Comparison of ENCODE assay signal across 22 cellular contexts in the genomic region with DNA sequence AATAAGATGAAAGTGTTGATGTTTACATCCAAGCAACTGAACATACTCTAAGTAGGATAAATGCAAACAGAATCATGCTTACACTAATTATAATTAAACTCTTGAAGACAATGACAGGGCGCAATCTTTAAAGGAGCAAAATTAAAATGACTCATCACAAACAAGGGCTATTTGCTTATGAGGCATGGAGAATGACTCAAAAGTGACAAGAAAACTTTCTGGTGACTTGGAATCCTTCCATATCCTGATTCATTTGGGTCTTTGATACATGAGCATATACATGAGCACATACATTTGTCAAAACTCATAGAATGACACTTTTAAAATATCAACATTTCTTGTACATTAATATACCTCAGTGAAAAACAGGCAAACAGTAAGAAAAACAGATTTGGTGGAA.
DNase-seq lines count a peak whose midpoint lies in the region; ATAC-seq and TF ChIP-seq lines count a peak whose summit lies in the region.
"Had no signal": no experiment of that assay in that cellular context is flagged by ENCODE, and none has a peak within 500 bp of the region (broad histone marks: within the 10 kb centered on the region; RNA-seq: fewer than 3 reads in every experiment).

No MANE protein-coding gene starts in this region.

- no peak overlapping the region for H3K4me3 ChIP-seq in HCT116 (replicated peaks in 1 of 2; ENCODE audit: low read depth in 1 of 2, low read length in 2 of 2)
- no peak overlapping the region for H3K4me3 ChIP-seq in fibroblast of lung (replicated peaks in 1 of 4; ENCODE audit: control extremely low read depth in 1 of 4, insufficient read depth in 1 of 4, low read depth in 3 of 4, low read length in 4 of 4)
- H3K4me3 ChIP-seq: upper lobe of right lung had no signal

- H3K27me3 Mint-ChIP-seq in WTC11 (ENCODE audit: low read depth), result no peaks in the 10 kb centered on the region
- H3K27me3 Mint-ChIP-seq: activated CD4-positive, alpha-beta T cell treated with anti-CD3 and anti-CD28 coated beads for 36 hours; activated CD8-positive, alpha-beta memory T cell treated with anti-CD3 and anti-CD28 coated beads, Interleukin-2, amount 10 ng/mL, durations not matched to agents 7 days and 5 days had no signal

- no peaks in the 10 kb centered on the region for H3K36me3 Mint-ChIP-seq in WTC11
- H3K36me3 Mint-ChIP-seq: activated CD8-positive, alpha-beta memory T cell treated with anti-CD3 and anti-CD28 coated beads, Interleukin-2, amount 10 ng/mL, durations not matched to agents 7 days and 5 days had no signal

- CTCF ChIA-PET in HCT116 (lab: Charles Lee), result no interaction called here
- CTCF ChIA-PET in WTC11 (lab: Charles Lee), result no interaction called here

- 0 out of 2 replicates have a peak, but pooled peaks cover 3% of the 10 kb centered on the region for H3K9me3 Mint-ChIP-seq in WTC11

- intact Hi-C loops in HCT116 (cut with micrococcal nuclease), result no loop called here

- in situ Hi-C loops in KBM-7 (cut with MboI; ENCODE audit: low pct_unique_long_range_greater_than_20kb, low sequenced_read_pairs), result no loop called here

- no peak for TF ChIP-seq POLR2A in HCT116 (IDR thresholded peaks at IDR 0.05; ENCODE audit: borderline replicate concordance, extremely low read depth, insufficient read depth, insufficient read length)

- peak overlapping the region; percentile 40 for H3K4me2 ChIP-seq in HCT116 (ENCODE audit: low read length)
- H3K4me2 ChIP-seq in fibroblast of lung (ENCODE audit: extremely low read depth, insufficient read depth, low read length), result no peak overlapping the region
- H3K4me2 ChIP-seq: KMS-11 had no signal

- no peak for TF ChIP-seq RAD21 in HCT116 (IDR thresholded peaks at IDR 0.05; ENCODE audit: low read depth)

- H3K9me3 ChIP-seq in HCT116 (ENCODE audit: control insufficient read depth in 1 of 2, insufficient read depth in 1 of 2, low read depth in 1 of 2, low read length in 2 of 2), result no peaks in the 10 kb centered on the region
- no peaks in the 10 kb centered on the region for H3K9me3 ChIP-seq in fibroblast of lung (ENCODE audit: control insufficient read depth, insufficient read depth, low read depth, low read length)
- H3K9me3 ChIP-seq: neutrophil, upper lobe of right lung had no signal

- H3K36me3 ChIP-seq in HCT116 (ENCODE audit: control insufficient read depth in 1 of 2, insufficient read depth in 2 of 2, low read length in 2 of 2) (no peaks in the 10 kb centered on the region), fibroblast of lung (ENCODE audit: control insufficient read depth, insufficient read depth, low read length) (no peaks in the 10 kb centered on the region)
- H3K36me3 ChIP-seq: neutrophil, upper lobe of right lung had no signal

- H3K27me3 ChIP-seq in HCT116 (ENCODE audit: insufficient read depth, low read length) (no peaks in the 10 kb centered on the region), fibroblast of lung (ENCODE audit: control insufficient read depth, insufficient read depth, low read length) (no peaks in the 10 kb centered on the region)
- H3K27me3 ChIP-seq: neutrophil, upper lobe of right lung had no signal

- H3K79me2 ChIP-seq in HCT116 (ENCODE audit: insufficient read depth, low read length), result no peaks in the 10 kb centered on the region
- H3K79me2 ChIP-seq in fibroblast of lung (ENCODE audit: control insufficient read depth, insufficient read depth, low read length), result no peaks in the 10 kb centered on the region

- RAD21 ChIA-PET in HCT116 (lab: Charles Lee; ENCODE audit: low non-redundant PET in 1 of 2, low total read pairs in 2 of 2, uncharacterized antibody in 2 of 2, unreplicated experiment in 2 of 2), result no interaction called here

- POLR2A ChIA-PET in HCT116 (lab: Charles Lee) (no interaction called here), WTC11 (lab: Charles Lee) (no interaction called here)

- peaks cover 0 to 10% of the 10 kb centered on the region in 2 experiments; a peak in 2 of 4 replicates for H3K4me1 ChIP-seq in HCT116 (ENCODE audit: control insufficient read depth in 1 of 2, insufficient read depth in 2 of 2, low read length in 2 of 2)
- H3K4me1 ChIP-seq in fibroblast of lung (ENCODE audit: control insufficient read depth, extremely low read depth, insufficient read depth, low read length), result no peaks in the 10 kb centered on the region
- H3K4me1 ChIP-seq: upper lobe of right lung had no signal

- H3K27ac Mint-ChIP-seq in WTC11, result no peak overlapping the region
- H3K27ac Mint-ChIP-seq: activated CD4-positive, alpha-beta T cell treated with anti-CD3 and anti-CD28 coated beads for 36 hours; activated CD8-positive, alpha-beta memory T cell treated with anti-CD3 and anti-CD28 coated beads, Interleukin-2, amount 10 ng/mL, durations not matched to agents 7 days and 5 days had no signal

- no peak overlapping the region for H3K27ac ChIP-seq in HCT116 (ENCODE audit: low read depth, low read length)
- no peak overlapping the region for H3K27ac ChIP-seq in fibroblast of lung (ENCODE audit: insufficient read depth, low read length)
- H3K27ac ChIP-seq: KMS-11, neutrophil, upper lobe of right lung had no signal

- no peak overlapping the region for H3K9ac ChIP-seq in HCT116 (ENCODE audit: low read length)
- H3K9ac ChIP-seq in fibroblast of lung (ENCODE audit: insufficient read depth, low read length), result no peak overlapping the region
- H3K9ac ChIP-seq: KMS-11 had no signal

- H4K20me1 ChIP-seq in HCT116 (ENCODE audit: insufficient read depth) (no peaks in the 10 kb centered on the region), fibroblast of lung (ENCODE audit: control insufficient read depth, extremely low read depth, insufficient read depth, low read length) (no peaks in the 10 kb centered on the region)

- DNase-seq in A172 (ENCODE audit: low spot score) (peak; percentile 80), HCT116 (ENCODE audit: low read depth, low spot score) (peak; percentile 67), RKO (ENCODE audit: low spot score) (peak; percentile 96), fibroblast of lung (ENCODE audit: low read depth in 2 of 2) (peak; percentile 51 to 57), NCI-H526 (lab: John Stamatoyannopoulos, UW) (no peak), KBM-7 (no peak), WTC11 (ENCODE audit: low spot score) (no peak)
- DNase-seq in stimulated activated CD4-positive, alpha-beta T cell treated with anti-CD3 and anti-CD28 coated beads, Interleukin-2, amount 100 ng/mL, for 24 hours, result no peak
- DNase-seq: activated CD4-positive, alpha-beta T cell treated with anti-CD3 and anti-CD28 coated beads for 36 hours; activated CD8-positive, alpha-beta memory T cell treated with anti-CD3 and anti-CD28 coated beads, Interleukin-2, amount 10 ng/mL, durations not matched to agents 7 days and 5 days; activated effector memory CD4-positive, alpha-beta T cell treated with Interleukin-2 at 50 U/mL for 16 hours; amygdala; GDM1; left ventricle myocardium superior; NCI-H1105 treated with DMSO at 0.1 percent for 48 hours; NCI-H2171 treated with DMSO at 0.1 percent for 48 hours; right cardiac atrium; SHP77; T-helper 2 cell; upper lobe of right lung had no signal

- no peaks in the 10 kb centered on the region for H3K9me2 ChIP-seq in HCT116 (ENCODE audit: insufficient read depth)

- peak overlapping the region; percentile 80 for H2AFZ ChIP-seq in HCT116 (ENCODE audit: low read depth, low read length, poor library complexity, severe bottlenecking)
- H2AFZ ChIP-seq in fibroblast of lung (ENCODE audit: low read length), result no peak overlapping the region

- TF ChIP-seq CTCF in HCT116 (IDR thresholded peaks at IDR 0.05 in 2 of 3, conservative IDR thresholded peaks at IDR 0.05 in 1 of 3; ENCODE audit: borderline replicate concordance in 1 of 3, insufficient read depth in 1 of 3, low read depth in 2 of 3, low read length in 2 of 3), result no peak
- TF ChIP-seq CTCF in fibroblast of lung (conservative IDR thresholded peaks at IDR 0.05 in 1 of 2, IDR thresholded peaks at IDR 0.05 in 1 of 2; ENCODE audit: low read depth in 1 of 2, low read length in 2 of 2), result no peak
- TF ChIP-seq CTCF in WTC11 (IDR thresholded peaks at IDR 0.05), result no peak

- BruUV-seq in HCT116 (replicated peaks; lab: Mats Ljungman, UMichigan), result no TSS peak

- peaks cover 3% of the 10 kb centered on the region; the same call in 1 of the 2 replicates for H3K4me1 Mint-ChIP-seq in WTC11
- H3K4me1 Mint-ChIP-seq: activated CD4-positive, alpha-beta T cell treated with anti-CD3 and anti-CD28 coated beads for 36 hours; activated CD8-positive, alpha-beta memory T cell treated with anti-CD3 and anti-CD28 coated beads, Interleukin-2, amount 10 ng/mL, durations not matched to agents 7 days and 5 days had no signal

- ATAC-seq in HCT116 (peak; percentile 52), WTC11 (no peak)
- ATAC-seq: activated CD4-positive, alpha-beta T cell treated with anti-CD3 and anti-CD28 coated beads for 36 hours; activated CD8-positive, alpha-beta memory T cell treated with anti-CD3 and anti-CD28 coated beads, Interleukin-2, amount 10 ng/mL, durations not matched to agents 7 days and 5 days; left ventricle myocardium superior; right cardiac atrium; upper lobe of right lung had no signal

- no peak overlapping the region for H3K4me3 Mint-ChIP-seq in WTC11
- H3K4me3 Mint-ChIP-seq: activated CD4-positive, alpha-beta T cell treated with anti-CD3 and anti-CD28 coated beads for 36 hours; activated CD8-positive, alpha-beta memory T cell treated with anti-CD3 and anti-CD28 coated beads, Interleukin-2, amount 10 ng/mL, durations not matched to agents 7 days and 5 days had no signal

TF ChIP-seq in HCT116, 20 proteins besides CTCF, POLR2A, EP300 and RAD21 (continues in another document):
- peak; percentile 84 for TF ChIP-seq FOSL1 (IDR thresholded peaks at IDR 0.05; ENCODE audit: low read depth)

TF ChIP-seq in WTC11, 78 proteins besides CTCF, POLR2A, EP300 and RAD21 (continues in another document):
- TF ChIP-seq, protein P1, sequence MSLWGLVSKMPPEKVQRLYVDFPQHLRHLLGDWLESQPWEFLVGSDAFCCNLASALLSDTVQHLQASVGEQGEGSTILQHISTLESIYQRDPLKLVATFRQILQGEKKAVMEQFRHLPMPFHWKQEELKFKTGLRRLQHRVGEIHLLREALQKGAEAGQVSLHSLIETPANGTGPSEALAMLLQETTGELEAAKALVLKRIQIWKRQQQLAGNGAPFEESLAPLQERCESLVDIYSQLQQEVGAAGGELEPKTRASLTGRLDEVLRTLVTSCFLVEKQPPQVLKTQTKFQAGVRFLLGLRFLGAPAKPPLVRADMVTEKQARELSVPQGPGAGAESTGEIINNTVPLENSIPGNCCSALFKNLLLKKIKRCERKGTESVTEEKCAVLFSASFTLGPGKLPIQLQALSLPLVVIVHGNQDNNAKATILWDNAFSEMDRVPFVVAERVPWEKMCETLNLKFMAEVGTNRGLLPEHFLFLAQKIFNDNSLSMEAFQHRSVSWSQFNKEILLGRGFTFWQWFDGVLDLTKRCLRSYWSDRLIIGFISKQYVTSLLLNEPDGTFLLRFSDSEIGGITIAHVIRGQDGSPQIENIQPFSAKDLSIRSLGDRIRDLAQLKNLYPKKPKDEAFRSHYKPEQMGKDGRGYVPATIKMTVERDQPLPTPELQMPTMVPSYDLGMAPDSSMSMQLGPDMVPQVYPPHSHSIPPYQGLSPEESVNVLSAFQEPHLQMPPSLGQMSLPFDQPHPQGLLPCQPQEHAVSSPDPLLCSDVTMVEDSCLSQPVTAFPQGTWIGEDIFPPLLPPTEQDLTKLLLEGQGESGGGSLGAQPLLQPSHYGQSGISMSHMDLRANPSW (CRISPR knock-in tag; conservative IDR thresholded peaks at IDR 0.05; ENCODE audit: low read depth), result no peak
- no peak for TF ChIP-seq ESRRA (CRISPR knock-in tag; IDR thresholded peaks at IDR 0.05; ENCODE audit: borderline replicate concordance)

Comparison
In these comparisons a context has a peak if more than half of its experiments do, and no peak if none do; other contexts are left out.
1. DNase-seq: peak in A172 (single experiment), HCT116 (single experiment), RKO (single experiment) and fibroblast of lung (2 of 2); none in stimulated activated CD4-positive, alpha-beta T cell treated with anti-CD3 and anti-CD28 coated beads, Interleukin-2, amount 100 ng/mL, for 24 hours (0 of 2), NCI-H526 (0 of 2), KBM-7 (single experiment) and WTC11 (single experiment).